Comparison of ENCODE assay signal across 1 cellular context in genomic region chr13:91400094-91400462, GRCh38.
TF ChIP-seq lines count a peak whose summit lies in the region.

No MANE protein-coding gene starts in this region.

TF ChIP-seq in WTC11, 78 proteins besides CTCF, POLR2A, EP300 and RAD21 (continued from another document):
- TF ChIP-seq, protein P1, sequence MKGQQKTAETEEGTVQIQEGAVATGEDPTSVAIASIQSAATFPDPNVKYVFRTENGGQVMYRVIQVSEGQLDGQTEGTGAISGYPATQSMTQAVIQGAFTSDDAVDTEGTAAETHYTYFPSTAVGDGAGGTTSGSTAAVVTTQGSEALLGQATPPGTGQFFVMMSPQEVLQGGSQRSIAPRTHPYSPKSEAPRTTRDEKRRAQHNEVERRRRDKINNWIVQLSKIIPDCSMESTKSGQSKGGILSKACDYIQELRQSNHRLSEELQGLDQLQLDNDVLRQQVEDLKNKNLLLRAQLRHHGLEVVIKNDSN (CRISPR knock-in tag; IDR thresholded peaks at IDR 0.05), result no peak
- TF ChIP-seq AR (CRISPR knock-in tag; IDR thresholded peaks at IDR 0.05), result no peak
- TF ChIP-seq ZNF121 (CRISPR knock-in tag; IDR thresholded peaks at IDR 0.05), result no peak
- TF ChIP-seq EMX1 (CRISPR knock-in tag; IDR thresholded peaks at IDR 0.05), result no peak
- TF ChIP-seq, protein P2, sequence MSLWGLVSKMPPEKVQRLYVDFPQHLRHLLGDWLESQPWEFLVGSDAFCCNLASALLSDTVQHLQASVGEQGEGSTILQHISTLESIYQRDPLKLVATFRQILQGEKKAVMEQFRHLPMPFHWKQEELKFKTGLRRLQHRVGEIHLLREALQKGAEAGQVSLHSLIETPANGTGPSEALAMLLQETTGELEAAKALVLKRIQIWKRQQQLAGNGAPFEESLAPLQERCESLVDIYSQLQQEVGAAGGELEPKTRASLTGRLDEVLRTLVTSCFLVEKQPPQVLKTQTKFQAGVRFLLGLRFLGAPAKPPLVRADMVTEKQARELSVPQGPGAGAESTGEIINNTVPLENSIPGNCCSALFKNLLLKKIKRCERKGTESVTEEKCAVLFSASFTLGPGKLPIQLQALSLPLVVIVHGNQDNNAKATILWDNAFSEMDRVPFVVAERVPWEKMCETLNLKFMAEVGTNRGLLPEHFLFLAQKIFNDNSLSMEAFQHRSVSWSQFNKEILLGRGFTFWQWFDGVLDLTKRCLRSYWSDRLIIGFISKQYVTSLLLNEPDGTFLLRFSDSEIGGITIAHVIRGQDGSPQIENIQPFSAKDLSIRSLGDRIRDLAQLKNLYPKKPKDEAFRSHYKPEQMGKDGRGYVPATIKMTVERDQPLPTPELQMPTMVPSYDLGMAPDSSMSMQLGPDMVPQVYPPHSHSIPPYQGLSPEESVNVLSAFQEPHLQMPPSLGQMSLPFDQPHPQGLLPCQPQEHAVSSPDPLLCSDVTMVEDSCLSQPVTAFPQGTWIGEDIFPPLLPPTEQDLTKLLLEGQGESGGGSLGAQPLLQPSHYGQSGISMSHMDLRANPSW (CRISPR knock-in tag; conservative IDR thresholded peaks at IDR 0.05; ENCODE audit: low read depth), result no peak
- TF ChIP-seq ZMAT4 (CRISPR knock-in tag; IDR thresholded peaks at IDR 0.05), result no peak
